ENCODE assay signal across 9 cellular contexts in the genomic region with DNA sequence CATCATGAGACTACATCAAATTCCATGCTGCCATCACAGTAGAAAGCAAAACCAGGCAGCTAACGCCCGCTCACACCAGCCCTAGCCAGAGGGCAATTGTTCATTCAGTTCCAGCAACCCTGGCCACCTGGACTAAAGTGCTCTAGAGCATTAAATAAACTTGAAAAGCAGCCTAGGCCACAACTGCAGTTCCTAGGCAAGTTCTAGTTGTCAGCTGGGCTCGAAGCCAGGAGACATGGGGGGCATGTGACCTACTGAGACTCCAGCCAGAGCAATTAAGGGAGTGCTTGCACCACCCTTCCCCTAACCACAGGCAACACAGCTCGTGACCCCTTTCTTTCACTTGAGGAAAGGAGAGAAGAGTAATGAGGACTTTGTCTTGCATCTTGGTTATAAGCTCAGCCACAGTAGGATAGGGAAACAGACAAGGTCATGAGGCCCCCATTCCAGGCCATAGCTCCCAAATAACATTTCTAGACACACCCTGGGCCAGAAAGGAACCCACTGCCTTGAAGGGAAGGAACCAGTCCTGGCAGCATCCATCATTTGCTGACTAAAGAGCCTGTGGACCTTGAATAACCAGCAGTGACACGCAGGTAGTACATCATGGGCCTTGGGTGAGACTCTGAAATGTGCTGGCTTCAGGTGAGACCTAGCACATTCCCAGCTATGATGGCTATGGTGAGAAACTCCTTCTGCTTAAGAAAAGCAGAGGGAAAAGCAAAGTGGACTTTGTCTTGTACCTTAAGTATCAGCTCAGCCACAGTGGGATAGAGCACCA.
DNase-seq lines count a peak whose midpoint lies in the region; ATAC-seq and TF ChIP-seq lines count a peak whose summit lies in the region.
"Had no signal": no experiment of that assay in that cellular context is flagged by ENCODE, and none has a peak within 500 bp of the region (broad histone marks: within the 10 kb centered on the region; RNA-seq: fewer than 3 reads in every experiment).

No MANE protein-coding gene starts in this region.

- no peak overlapping the region for H3K4me2 ChIP-seq in hepatocyte

- 96% methylated on average over 5 of the region's 5 CpGs for WGBS in hepatocyte (ENCODE audit: low lambda C conversion rate, missing lambda C conversion rate)
- WGBS in prostate gland: 85% methylated on average over 5 of the region's 5 CpGs

- H3K27me3 ChIP-seq in hepatocyte (no peaks in the 10 kb centered on the region), prostate gland (replicated peaks; ENCODE audit: insufficient read depth) (no peaks in the 10 kb centered on the region)

- H3K79me2 ChIP-seq in hepatocyte: peaks cover 30% of the 10 kb centered on the region

- intact Hi-C loops in prostate gland (cut with DNase I): no loop called here

- no peak for TF ChIP-seq POLR2A in prostate gland (IDR thresholded peaks at IDR 0.05)

- ATAC-seq in HG02759 (IDR thresholded peaks at IDR 0.05; ENCODE audit: unreplicated experiment): no peak

- H3K9me3 ChIP-seq in hepatocyte (ENCODE audit: low read depth) (peaks cover 18% of the 10 kb centered on the region), prostate gland (no peaks in the 10 kb centered on the region)

- TF ChIP-seq CTCF in hepatocyte (IDR thresholded peaks at IDR 0.05; ENCODE audit: poor library complexity): no peak
- TF ChIP-seq CTCF in prostate gland (IDR thresholded peaks at IDR 0.05): no peak

- no peak overlapping the region for H2AFZ ChIP-seq in hepatocyte

- H3K4me3 ChIP-seq in hepatocyte (no peak overlapping the region), prostate gland (no peak overlapping the region)

- H3K4me1 ChIP-seq in hepatocyte (ENCODE audit: insufficient read depth) (peaks cover 3% of the 10 kb centered on the region), prostate gland (replicated peaks) (no peaks in the 10 kb centered on the region)

- no peaks in the 10 kb centered on the region for H3K9me2 ChIP-seq in hepatocyte (replicated peaks; ENCODE audit: insufficient read depth)

- H3K27ac ChIP-seq in hepatocyte (no peak overlapping the region), prostate gland (no peak overlapping the region)

- H4K20me1 ChIP-seq in hepatocyte (ENCODE audit: insufficient read depth, poor library complexity, severe bottlenecking): no peaks in the 10 kb centered on the region

- H3K36me3 ChIP-seq in hepatocyte (replicated peaks; ENCODE audit: insufficient read depth, low read depth) (no peaks in the 10 kb centered on the region), prostate gland (no peaks in the 10 kb centered on the region)

- DNase-seq in NCI-H2107 treated with DMSO at 0.1 percent for 48 hours (lab: John Stamatoyannopoulos, UW; ENCODE audit: unreplicated experiment) (peak; percentile 19), NCI-H2107 (lab: John Stamatoyannopoulos, UW) (no peak), amygdala (lab: John Stamatoyannopoulos, UW) (peak in 35 of 56 donors; percentile 2 to 62 (median 16)), hepatocyte (ENCODE audit: low spot score) (peak; percentile 4), ureter (ENCODE audit: low spot score) (peak; percentile 61), CD1c-positive myeloid dendritic cell (ENCODE audit: extremely low spot score) (no peak), prostate gland (ENCODE audit: low spot score) (no peak)
- DNase-seq: naive B cell had no signal

Comparison
In these comparisons a context has a peak if more than half of its experiments do, and no peak if none do; other contexts are left out.
1. DNase-seq: peak in NCI-H2107 treated with DMSO at 0.1 percent for 48 hours (single experiment), amygdala (35 of 56), hepatocyte (single experiment) and ureter (single experiment); none in NCI-H2107 (single experiment), CD1c-positive myeloid dendritic cell (single experiment) and prostate gland (single experiment).